32 cellular contexts compared by ENCODE assay signal in the genomic region with DNA sequence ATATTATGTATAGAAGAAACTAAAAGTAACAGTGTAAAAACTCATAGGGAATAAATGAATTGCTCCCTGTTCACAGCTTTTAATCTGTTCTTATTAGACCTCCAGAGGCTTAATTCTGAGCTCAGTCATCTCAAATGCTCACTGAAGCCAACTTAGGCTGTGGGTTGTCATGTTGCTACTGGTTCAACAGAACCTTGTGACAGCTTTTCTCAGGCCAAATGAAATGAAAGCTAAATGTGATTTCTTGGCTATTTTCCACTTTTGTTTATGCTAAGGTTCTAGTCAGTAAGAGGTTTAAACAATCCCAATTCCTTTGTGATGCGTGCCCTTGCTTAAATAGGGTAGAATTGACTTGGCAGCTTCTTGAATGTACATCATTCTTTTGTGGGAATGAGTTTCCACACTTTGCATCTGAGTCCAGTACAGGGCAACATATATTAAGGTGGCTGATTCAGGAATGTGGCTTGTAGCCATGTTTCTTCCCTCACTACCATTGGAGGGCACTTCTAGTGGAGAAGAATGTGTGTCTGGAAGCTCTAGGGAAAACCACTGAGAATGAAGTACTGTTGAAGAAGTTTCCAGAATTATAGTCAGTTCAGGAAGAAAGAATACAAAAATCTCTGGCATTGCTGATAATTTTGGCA.
"Had no signal": no experiment of that assay in that cellular context is flagged by ENCODE, and none has a peak within 500 bp of the region (broad histone marks: within the 10 kb centered on the region; RNA-seq: fewer than 3 reads in every experiment).

No MANE protein-coding gene starts in this region.

- H3K4me3 Mint-ChIP-seq: activated CD4-positive, alpha-beta memory T cell treated with anti-CD3 and anti-CD28 coated beads, Interleukin-2, amount 10 ng/mL, durations not matched to agents 7 days and 5 days; activated CD8-positive, alpha-beta memory T cell treated with anti-CD3 and anti-CD28 coated beads, Interleukin-2, amount 10 ng/mL, durations not matched to agents 7 days and 5 days; activated naive CD8-positive, alpha-beta T cell treated with anti-CD3 and anti-CD28 coated beads for 36 hours; central memory CD8-positive, alpha-beta T cell; T-helper 1 cell treated with Interleukin-12 subunit alpha and Interleukin-12 subunit beta and Interleukin-4 antibody, amounts not matched to agents 30 μg/mL and 1 μg/mL, for 36 hours; T-helper 2 cell treated with Interferon-gamma antibody and Interleukin-4, amounts not matched to agents 5 μg/mL and 100 μg/mL, for 36 hours; WTC11 had no signal

- H3K9me3 Mint-ChIP-seq: activated CD4-positive, alpha-beta memory T cell treated with anti-CD3 and anti-CD28 coated beads, Interleukin-2, amount 10 ng/mL, durations not matched to agents 7 days and 5 days; activated naive CD8-positive, alpha-beta T cell treated with anti-CD3 and anti-CD28 coated beads for 36 hours; central memory CD8-positive, alpha-beta T cell; T-helper 1 cell treated with Interleukin-12 subunit alpha and Interleukin-12 subunit beta and Interleukin-4 antibody, amounts not matched to agents 30 μg/mL and 1 μg/mL, for 36 hours; T-helper 2 cell treated with Interferon-gamma antibody and Interleukin-4, amounts not matched to agents 5 μg/mL and 100 μg/mL, for 36 hours had no signal

- H3K4me1 ChIP-seq: SJSA1 had no signal

- H3K4me1 Mint-ChIP-seq: activated CD4-positive, alpha-beta memory T cell treated with anti-CD3 and anti-CD28 coated beads, Interleukin-2, amount 10 ng/mL, durations not matched to agents 7 days and 5 days; activated CD8-positive, alpha-beta memory T cell treated with anti-CD3 and anti-CD28 coated beads, Interleukin-2, amount 10 ng/mL, durations not matched to agents 7 days and 5 days; activated naive CD8-positive, alpha-beta T cell treated with anti-CD3 and anti-CD28 coated beads for 36 hours; central memory CD8-positive, alpha-beta T cell had no signal

- H3K27me3 ChIP-seq: cardiac muscle cell, SJSA1 had no signal

- FAIRE-seq: K562 had no signal

- H3K27ac ChIP-seq: cardiac muscle cell, SJSA1 had no signal

- DNase-seq: activated CD4-positive, alpha-beta memory T cell treated with anti-CD3 and anti-CD28 coated beads, Interleukin-2, amount 10 ng/mL, durations not matched to agents 7 days and 5 days; activated CD4-positive, alpha-beta T cell treated with anti-CD3 and anti-CD28 coated beads for 4 hours; activated CD8-positive, alpha-beta memory T cell treated with anti-CD3 and anti-CD28 coated beads for 24 hours; activated CD8-positive, alpha-beta memory T cell treated with anti-CD3 and anti-CD28 coated beads, Interleukin-2, amount 10 ng/mL, durations not matched to agents 7 days and 5 days; activated CD8-positive, alpha-beta memory T cell treated with anti-CD3 and anti-CD28 coated beads, Interleukin-2, amount 50 U/mL, for 48 hours; activated effector memory CD4-positive, alpha-beta T cell treated with Interleukin-2 at 50 U/mL for 16 hours; activated naive CD4-positive, alpha-beta T cell treated with anti-CD3 and anti-CD28 coated beads, Interleukin-2, amount 50 U/mL, for 16 hours; activated naive CD8-positive, alpha-beta T cell treated with anti-CD3 and anti-CD28 coated beads for 36 hours; activated T-cell treated with anti-CD3 and anti-CD28 coated beads, Interleukin-2, amount 50 U/mL, for 48 hours; amniotic stem cell; aorta; NCI-H1092 treated with DMSO at 0.1 percent for 48 hours; NCI-H1417; NCI-H146; NCI-H187; NCI-H2029 treated with DMSO at 0.1 percent for 48 hours; NCI-H2107; NCI-H2171; NCI-H510A treated with DMSO at 0.1 percent for 48 hours; NCI-H526 treated with DMSO at 0.1 percent for 48 hours; NCI-H774; SHP77; SK-N-SH had no signal

- ATAC-seq: activated CD4-positive, CD25-positive, alpha-beta regulatory T cell treated with anti-CD3 and anti-CD28 coated beads, Interleukin-2, amount 50 U/mL, for 24 hours; activated CD8-positive, alpha-beta memory T cell treated with anti-CD3 and anti-CD28 coated beads, Interleukin-2, amount 10 ng/mL, durations not matched to agents 7 days and 5 days; K562; Panc1; WTC11 had no signal

- H3K36me3 Mint-ChIP-seq: activated CD8-positive, alpha-beta memory T cell treated with anti-CD3 and anti-CD28 coated beads, Interleukin-2, amount 10 ng/mL, durations not matched to agents 7 days and 5 days; activated naive CD8-positive, alpha-beta T cell treated with anti-CD3 and anti-CD28 coated beads for 36 hours had no signal

- H3K9me3 ChIP-seq: SJSA1, SK-N-SH had no signal

- H3K9ac ChIP-seq: SK-N-SH had no signal

- H3K4me3 ChIP-seq: cardiac muscle cell, K562, SJSA1 had no signal

- H3K27ac Mint-ChIP-seq: activated CD4-positive, alpha-beta memory T cell treated with anti-CD3 and anti-CD28 coated beads, Interleukin-2, amount 10 ng/mL, durations not matched to agents 7 days and 5 days; activated CD8-positive, alpha-beta memory T cell treated with anti-CD3 and anti-CD28 coated beads, Interleukin-2, amount 10 ng/mL, durations not matched to agents 7 days and 5 days; activated naive CD8-positive, alpha-beta T cell treated with anti-CD3 and anti-CD28 coated beads for 36 hours; T-helper 1 cell treated with Interleukin-12 subunit alpha and Interleukin-12 subunit beta and Interleukin-4 antibody, amounts not matched to agents 30 μg/mL and 1 μg/mL, for 36 hours; T-helper 2 cell treated with Interferon-gamma antibody and Interleukin-4, amounts not matched to agents 5 μg/mL and 100 μg/mL, for 36 hours; WTC11 had no signal

- H3K4me2 ChIP-seq: SK-N-SH had no signal

- H3K36me3 ChIP-seq: cardiac muscle cell, SJSA1 had no signal
